In the genomic region with DNA sequence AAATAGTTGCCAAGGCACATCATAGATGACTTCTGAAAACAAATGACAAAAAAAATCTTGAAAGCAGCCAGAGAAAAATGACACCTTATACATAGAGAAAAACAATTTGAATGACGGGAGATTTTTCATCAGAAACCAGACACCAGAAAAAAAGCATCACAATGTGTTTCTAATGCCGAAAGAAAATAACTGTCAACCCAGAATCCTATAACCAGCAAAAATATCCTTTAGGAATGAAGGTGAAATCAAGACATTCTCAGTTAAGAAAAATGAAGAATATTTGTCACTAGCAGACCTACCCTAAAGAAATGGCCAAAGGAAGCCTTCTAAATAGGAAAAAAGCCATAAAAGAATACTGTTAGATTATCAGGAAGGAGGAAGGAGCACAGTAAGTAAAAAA, we compare ENCODE assay signal across 22 cellular contexts. TPM values are rescaled to one million over a fixed set of nuclear protein-coding genes. Genes with fewer than 3 reads are reported as not detected.
DNase-seq lines count a peak whose midpoint lies in the region; ATAC-seq, FAIRE-seq and TF ChIP-seq lines count a peak whose summit lies in the region.
"Had no signal": no experiment of that assay in that cellular context is flagged by ENCODE, and none has a peak within 500 bp of the region (broad histone marks: within the 10 kb centered on the region; RNA-seq: fewer than 3 reads in every experiment).

No MANE protein-coding gene starts in this region.

- no peak overlapping the region for H3K27ac ChIP-seq in HEK293 (ENCODE audit: extremely low read depth, low read depth, low read length)
- H3K27ac ChIP-seq in GM12878 (ENCODE audit: control insufficient read depth, insufficient read depth), result no peak overlapping the region
- H3K27ac ChIP-seq: A549; BLaER1 treated with 17β-estradiol and CSF1 and Interleukin-3, amounts not matched to agents 10 nM and 100 nM had no signal

- H3K9ac ChIP-seq in GM12878 (ENCODE audit: control insufficient read depth, insufficient read depth, low read length), result no peak overlapping the region
- H3K9ac ChIP-seq: BLaER1 treated with 17β-estradiol and CSF1 and Interleukin-3, amounts not matched to agents 10 nM and 100 nM had no signal

- POLR2A ChIA-PET in HEK293 (lab: Yijun Ruan, JAX) (no interaction called here), GM12878 (lab: Charles Lee) (no interaction called here)

- TF ChIP-seq CTCF in HEK293 (tag by site-specific recombination; IDR thresholded peaks at IDR 0.05), result no peak
- no peak for TF ChIP-seq CTCF in GM12878 (IDR thresholded peaks at IDR 0.05 in 2 of 3, conservative IDR thresholded peaks at IDR 0.05 in 1 of 3; ENCODE audit: control insufficient read depth in 2 of 3, extremely low read depth in 1 of 3, insufficient read depth in 1 of 3, low read depth in 3 of 3, low read length in 3 of 3)

- H3K4me3 ChIP-seq in HEK293 (ENCODE audit: low read depth, low read length), result no peak overlapping the region
- no peak overlapping the region for H3K4me3 ChIP-seq in GM12878
- H3K4me3 ChIP-seq: A549; BLaER1 treated with 17β-estradiol and CSF1 and Interleukin-3, amounts not matched to agents 10 nM and 100 nM; GM23338; HAP-1 had no signal

- no peaks in the 10 kb centered on the region; the same call in none of the 2 replicates for H3K79me2 ChIP-seq in GM12878 (ENCODE audit: control insufficient read depth, insufficient read depth, low read length)

- peak; percentile 15 for FAIRE-seq in GM18507 (lab: Jason Lieb, UNC)
- no peak for FAIRE-seq in GM12878 (lab: Jason Lieb, UNC)
- FAIRE-seq: A549, D721Med had no signal

- H3K4me1 ChIP-seq in HEK293 (ENCODE audit: control insufficient read depth, insufficient read depth, low read length) (no peaks in the 10 kb centered on the region), GM12878 (ENCODE audit: control insufficient read depth, insufficient read depth, low read length) (peaks cover 3% of the 10 kb centered on the region; the same call in 1 of the 2 replicates)
- H3K4me1 ChIP-seq: A549; BE2C; BLaER1 treated with 17β-estradiol and CSF1 and Interleukin-3, amounts not matched to agents 10 nM and 100 nM had no signal

- WGBS in GM12878 (ENCODE audit: insufficient coverage, insufficient replicate concordance, low lambda C conversion rate, missing lambda C conversion rate), result 98% methylated on average over 2 of the region's 2 CpGs

- TF ChIP-seq EP300 in GM12878 (IDR thresholded peaks at IDR 0.05; ENCODE audit: borderline replicate concordance in 1 of 2, control insufficient read depth in 1 of 2, low read depth in 2 of 2, low read length in 2 of 2), result no peak

- BruUV-seq in GM12878 (replicated peaks; lab: Mats Ljungman, UMichigan), result no TSS peak

- H3K4me2 ChIP-seq in GM12878 (ENCODE audit: control insufficient read depth, insufficient read depth), result no peak overlapping the region
- H3K4me2 ChIP-seq: A549; BLaER1 treated with 17β-estradiol and CSF1 and Interleukin-3, amounts not matched to agents 10 nM and 100 nM; GM23338 had no signal

- peaks cover 0 to 64% of the 10 kb centered on the region in 2 experiments; a peak in 1 of 3 replicates for H3K36me3 ChIP-seq in HEK293 (ENCODE audit: control insufficient read depth in 2 of 2, insufficient read depth in 1 of 2, low read length in 2 of 2)
- H3K36me3 ChIP-seq in GM12878 (ENCODE audit: control insufficient read depth in 2 of 2, insufficient read depth in 2 of 2, low read length in 1 of 2), result peaks cover 8 to 20% of the 10 kb centered on the region in 2 experiments

- DNase-seq in GM18507 (ENCODE audit: extremely low spot score, insufficient read length, low read depth), result no peak
- DNase-seq in GM12878 (ENCODE audit: low read depth, low spot score), result no peak
- no peak for DNase-seq in GM03348 (ENCODE audit: low spot score)
- no peak for DNase-seq in NCI-H146 treated with DMSO at 0.1 percent for 48 hours (lab: John Stamatoyannopoulos, UW; ENCODE audit: unreplicated experiment)
- DNase-seq in activated CD8-positive, alpha-beta memory T cell treated with anti-CD3 and anti-CD28 coated beads, Interleukin-2, amount 10 ng/mL, durations not matched to agents 7 days and 5 days, result no peak
- DNase-seq: 8988T; ACHN; AML-193; BE2C; CD4-positive, alpha-beta T cell; CD8-positive, alpha-beta memory T cell; DMS 273 treated with DMSO at 0.1 percent for 48 hours; DMS79; EL; GDM1 had no signal

- H3K9me3 ChIP-seq in HEK293 (ENCODE audit: control insufficient read depth, insufficient read depth, low read depth, low read length) (no peaks in the 10 kb centered on the region), GM12878 (replicated peaks; ENCODE audit: control insufficient read depth, insufficient read depth, low read length) (peaks cover 13% of the 10 kb centered on the region)
- H3K9me3 ChIP-seq: BE2C had no signal

- no peak overlapping the region for H2AFZ ChIP-seq in GM12878 (ENCODE audit: control insufficient read depth, low read depth, low read length)
- H2AFZ ChIP-seq: GM23338 had no signal

- SMC1A ChIA-PET in GM12878 (lab: Charles Lee; ENCODE audit: uncharacterized antibody, unreplicated experiment), result no interaction called here

- intact Hi-C loops in GM12878 (cut with micrococcal nuclease; ENCODE audit: unreplicated experiment), result no loop called here

- ATAC-seq in GM12878, result no peak
- no peak for ATAC-seq in activated CD8-positive, alpha-beta memory T cell treated with anti-CD3 and anti-CD28 coated beads, Interleukin-2, amount 10 ng/mL, durations not matched to agents 7 days and 5 days
- ATAC-seq: A549, GM23338 had no signal

- peaks cover 19% of the 10 kb centered on the region for H3K9me3 Mint-ChIP-seq in activated CD8-positive, alpha-beta memory T cell treated with anti-CD3 and anti-CD28 coated beads, Interleukin-2, amount 10 ng/mL, durations not matched to agents 7 days and 5 days (ENCODE audit: low read depth)

- no peak overlapping the region for H3K27ac Mint-ChIP-seq in activated CD8-positive, alpha-beta memory T cell treated with anti-CD3 and anti-CD28 coated beads, Interleukin-2, amount 10 ng/mL, durations not matched to agents 7 days and 5 days
- H3K27ac Mint-ChIP-seq: CD4-positive, alpha-beta T cell; CD8-positive, alpha-beta memory T cell had no signal

- no peaks in the 10 kb centered on the region for H3K27me3 Mint-ChIP-seq in activated CD8-positive, alpha-beta memory T cell treated with anti-CD3 and anti-CD28 coated beads, Interleukin-2, amount 10 ng/mL, durations not matched to agents 7 days and 5 days
- H3K27me3 Mint-ChIP-seq: CD4-positive, alpha-beta T cell; CD8-positive, alpha-beta memory T cell had no signal

- H3K4me3 Mint-ChIP-seq in activated CD8-positive, alpha-beta memory T cell treated with anti-CD3 and anti-CD28 coated beads, Interleukin-2, amount 10 ng/mL, durations not matched to agents 7 days and 5 days, result no peak overlapping the region
- H3K4me3 Mint-ChIP-seq: CD14-positive monocyte; CD4-positive, alpha-beta T cell; CD8-positive, alpha-beta memory T cell; GM23338 had no signal

- CTCF ChIA-PET in HEK293 (lab: Yijun Ruan, JAX) (no interaction called here), GM12878 (lab: Yijun Ruan, JAX) (no interaction called here)
- CTCF ChIA-PET in activated CD8-positive, alpha-beta memory T cell treated with anti-CD3 and anti-CD28 coated beads, Interleukin-2, amount 10 ng/mL, durations not matched to agents 7 days and 5 days (lab: Charles Lee), result no interaction called here

- H3K4me1 Mint-ChIP-seq in activated CD8-positive, alpha-beta memory T cell treated with anti-CD3 and anti-CD28 coated beads, Interleukin-2, amount 10 ng/mL, durations not matched to agents 7 days and 5 days, result peaks cover 19% of the 10 kb centered on the region
- H3K4me1 Mint-ChIP-seq: CD14-positive monocyte had no signal

- no peaks in the 10 kb centered on the region for H3K27me3 ChIP-seq in GM12878 (replicated peaks in 1 of 2; ENCODE audit: control insufficient read depth in 2 of 2, insufficient read depth in 2 of 2, low read length in 1 of 2)
- H3K27me3 ChIP-seq: BLaER1 treated with 17β-estradiol and CSF1 and Interleukin-3, amounts not matched to agents 10 nM and 100 nM had no signal

- RAD21 ChIA-PET in GM12878 (lab: Charles Lee; ENCODE audit: unreplicated experiment), result no interaction called here

- no peak for TF ChIP-seq POLR2A in GM12878 (IDR thresholded peaks at IDR 0.05; ENCODE audit: low read depth, low read length)

- peaks cover 82% of the 10 kb centered on the region for H3K36me3 Mint-ChIP-seq in activated CD8-positive, alpha-beta memory T cell treated with anti-CD3 and anti-CD28 coated beads, Interleukin-2, amount 10 ng/mL, durations not matched to agents 7 days and 5 days

- in situ Hi-C loops in GM12878 (cut with MboI), result no loop called here

- TF ChIP-seq RAD21 in GM12878 (IDR thresholded peaks at IDR 0.05; ENCODE audit: insufficient read depth, low read depth, low read length), result no peak

- no peaks in the 10 kb centered on the region for H4K20me1 ChIP-seq in GM12878 (ENCODE audit: control insufficient read depth, insufficient read depth)

TF ChIP-seq in HEK293, 187 proteins besides CTCF, POLR2A, EP300 and RAD21:
- TF ChIP-seq SETDB1 (IDR thresholded peaks at IDR 0.05; ENCODE audit: insufficient read length, low read length) (peak; percentile 87), ZNF585B (tag by site-specific recombination; IDR thresholded peaks at IDR 0.05) (no peak)
TF ChIP-seq in HEK293: peak in this region for 1.

TF ChIP-seq in GM12878, 131 proteins besides CTCF, POLR2A, EP300 and RAD21:
- TF ChIP-seq FOXK2 (IDR thresholded peaks at IDR 0.05), result no peak
- TF ChIP-seq TCF7 (IDR thresholded peaks at IDR 0.05; ENCODE audit: borderline replicate concordance), result no peak
- TF ChIP-seq SMC3 (IDR thresholded peaks at IDR 0.05; ENCODE audit: borderline replicate concordance, low read length), result no peak
- TF ChIP-seq CBX5 (IDR thresholded peaks at IDR 0.05; ENCODE audit: low read depth), result peak; percentile 69; the same call in 1 of the 2 replicates

RNA-seq across cellular contexts. Expression of gene SPTLC1, which starts 54.0 kb away (rescaled TPM):
- total RNA-seq in GM12878 (2013; cell fraction: nucleolus; rRNA removed), result 126 and 134 TPM in 2 replicates
- total RNA-seq in GM12878 (2014; rRNA removed), result 46.2 and 55.7 TPM in 2 replicates
- total RNA-seq in GM12878 (2014; rRNA removed; fragmentation: Illumina TruSeq; extraction: Trizol), result 45.7 and 48.4 TPM in 2 replicates
- 37.3 and 38.0 TPM in 2 replicates for total RNA-seq in GM12878 (2021)
- 23.7 TPM for polyA plus RNA-seq in GM12878 (2011; ENCODE audit: low read depth)
- polyA plus RNA-seq in GM12878 (2011; rRNA removed), result 68.7 and 93.6 TPM in 2 replicates
- 37.3 and 41.4 TPM in 2 replicates for polyA plus RNA-seq in GM12878 (2011; cell fraction: cytosol; rRNA removed)
- polyA plus RNA-seq in GM12878 (2011; cell fraction: nucleus; rRNA removed), result 46.9 and 47.8 TPM in 2 replicates
- polyA plus RNA-seq in GM12878 (2012), result 29.7 and 30.6 TPM in 2 replicates
- polyA plus RNA-seq in GM12878 (2014; fragmentation: Illumina TruSeq; extraction: Trizol), result 56.2 and 69.8 TPM in 2 replicates
- 10 to 100 TPM; 41.7 to 61.3 TPM for polyA plus RNA-seq in GM12878 (2014; fragmentation: Nextera tagmentation; extraction: Ambion mirVana)
- 39.4 and 49.4 TPM in 2 replicates for polyA plus RNA-seq in GM12878 (2014; rRNA removed)
- polyA plus RNA-seq in GM12878 (2016; fragmentation: Nextera tagmentation; extraction: Ambion mirVana), result 10 to 100 TPM; 61.8 to 61.9 TPM
- polyA minus RNA-seq in GM12878 (2011; rRNA and poly(A)+ RNA removed), result 51.1 and 64.0 TPM in 2 replicates
- polyA minus RNA-seq in GM12878 (2011; cell fraction: cytosol; rRNA and poly(A)+ RNA removed), result 16.2 and 19.4 TPM in 2 replicates
- polyA minus RNA-seq in GM12878 (2011; cell fraction: nucleus; rRNA and poly(A)+ RNA removed), result 29.6 and 45.8 TPM in 2 replicates
- total RNA-seq in activated CD8-positive, alpha-beta memory T cell treated with anti-CD3 and anti-CD28 coated beads, Interleukin-2, amount 10 ng/mL, durations not matched to agents 7 days and 5 days, result 10 to 100 TPM; 61.8 to 62.4 TPM
